ENCODE assay signal across 8 cellular contexts in genomic region chr2:204325468-204325867, GRCh38.
A peak's percentile ranks its signal among the peaks of the same experiment; 100 is the strongest.
DNase-seq lines count a peak whose midpoint lies in the region; ATAC-seq lines count a peak whose summit lies in the region.

No MANE protein-coding gene starts in this region.

- H3K36me3 Mint-ChIP-seq in activated T-cell treated with anti-CD3 and anti-CD28 coated beads, Interleukin-2, amount 50 U/mL, for 72 hours (ENCODE audit: insufficient read depth in 2 of 2): no peaks in the 10 kb centered on the region

- H3K27ac Mint-ChIP-seq in activated T-cell treated with anti-CD3 and anti-CD28 coated beads, Interleukin-2, amount 50 U/mL, for 72 hours: no peak overlapping the region

- DNase-seq in ELF-1 (ENCODE audit: low read depth, low spot score) (peak; percentile 85), Kasumi-1 (lab: John Stamatoyannopoulos, UW) (peak; percentile 39 to 54), OCI-M2 (lab: John Stamatoyannopoulos, UW; ENCODE audit: unreplicated experiment) (peak; percentile 36), fibroblast of the conjunctiva (ENCODE audit: low read depth) (peak; percentile 82), nucleus accumbens (lab: John Stamatoyannopoulos, UW) (peak in 47 of 56 donors; percentile 3 to 79 (median 36)), ureter (ENCODE audit: low spot score) (peak; percentile 74)
- peak; percentile 52 to 68 for DNase-seq in activated T-cell treated with anti-CD3 and anti-CD28 coated beads, Interleukin-2, amount 50 U/mL, for 72 hours

- ATAC-seq in GM21786 (IDR thresholded peaks at IDR 0.05; ENCODE audit: unreplicated experiment): peak; percentile 89
- peak; percentile 72 to 74 for ATAC-seq in activated T-cell treated with anti-CD3 and anti-CD28 coated beads, Interleukin-2, amount 50 U/mL, for 72 hours (replicated peaks in 1 of 2)

- peaks cover 6% of the 10 kb centered on the region for H3K4me1 Mint-ChIP-seq in activated T-cell treated with anti-CD3 and anti-CD28 coated beads, Interleukin-2, amount 50 U/mL, for 72 hours (ENCODE audit: low read depth)

- no peaks in the 10 kb centered on the region for H3K9me3 Mint-ChIP-seq in activated T-cell treated with anti-CD3 and anti-CD28 coated beads, Interleukin-2, amount 50 U/mL, for 72 hours

- no peaks in the 10 kb centered on the region for H3K27me3 Mint-ChIP-seq in activated T-cell treated with anti-CD3 and anti-CD28 coated beads, Interleukin-2, amount 50 U/mL, for 72 hours (ENCODE audit: low read depth)

- H3K4me3 Mint-ChIP-seq in activated T-cell treated with anti-CD3 and anti-CD28 coated beads, Interleukin-2, amount 50 U/mL, for 72 hours: no peak overlapping the region

Comparison
In these comparisons a context has a peak if more than half of its experiments do, and no peak if none do; other contexts are left out.
1. Peak in every context shown above with its lines: DNase-seq and ATAC-seq.